In the genomic region with DNA sequence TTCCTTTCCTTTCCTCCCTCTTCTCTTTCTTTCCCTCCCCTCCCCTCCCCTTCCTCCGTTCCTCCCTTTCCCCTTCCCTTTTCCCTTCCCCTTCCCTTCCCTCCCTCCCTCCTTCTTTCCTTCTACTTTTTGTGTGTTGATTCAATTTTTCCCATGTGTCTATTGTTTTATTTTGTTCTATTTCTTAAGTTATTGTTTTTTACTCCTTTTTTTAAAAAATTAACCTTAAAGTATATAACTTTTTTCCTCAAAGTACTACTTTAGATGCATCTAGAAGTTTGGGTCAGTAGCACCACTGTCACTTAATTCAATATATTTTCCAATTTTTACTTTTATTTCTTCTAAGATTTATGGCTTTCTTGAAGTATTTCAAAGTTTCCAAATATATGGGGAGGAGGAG, we compare ENCODE assay signal across 33 cellular contexts.
DNase-seq lines count a peak whose midpoint lies in the region; ATAC-seq, FAIRE-seq and TF ChIP-seq lines count a peak whose summit lies in the region.
"Had no signal": no experiment of that assay in that cellular context is flagged by ENCODE, and none has a peak within 500 bp of the region (broad histone marks: within the 10 kb centered on the region; RNA-seq: fewer than 3 reads in every experiment).

No MANE protein-coding gene starts in this region.

- H3K27ac Mint-ChIP-seq in Calu3 (ENCODE audit: unreplicated experiment) = no peak overlapping the region
- H3K27ac Mint-ChIP-seq: B cell; CD14-positive monocyte; CD4-positive, alpha-beta memory T cell; CD4-positive, alpha-beta T cell; CD4-positive, CD25-positive, alpha-beta regulatory T cell; CD8-positive, alpha-beta memory T cell; CD8-positive, alpha-beta T cell had no signal

- no peak overlapping the region for H4K91ac ChIP-seq in IMR-90 (ENCODE audit: insufficient read depth, low read depth, low read length)

- H4K20me1 ChIP-seq in HepG2 (ENCODE audit: insufficient read depth, low read length) (no peaks in the 10 kb centered on the region), IMR-90 (ENCODE audit: insufficient read depth, low read length) (no peaks in the 10 kb centered on the region), K562 (replicated peaks; ENCODE audit: control insufficient read depth, insufficient read depth, low read length) (no peaks in the 10 kb centered on the region)
- H4K20me1 ChIP-seq: BLaER1; BLaER1 treated with 17β-estradiol and CSF1 and Interleukin-3, amounts not matched to agents 10 nM and 100 nM had no signal

- no peak overlapping the region for H2BK15ac ChIP-seq in IMR-90 (ENCODE audit: low read depth, low read length)

- no peak for ATAC-seq in HepG2
- no peak for ATAC-seq in right lobe of liver
- no peak for ATAC-seq in IMR-90 (ENCODE audit: low read depth)
- ATAC-seq in K562 = no peak
- ATAC-seq: A549; CD8-positive, alpha-beta T cell had no signal

- H3K9me3 ChIP-seq in HepG2 (ENCODE audit: low read length) (no peaks in the 10 kb centered on the region), right lobe of liver (no peaks in the 10 kb centered on the region), IMR-90 (ENCODE audit: control insufficient read depth, insufficient read depth, low read length) (peaks cover under 1% of the 10 kb centered on the region; the same call in 1 of the 2 replicates), K562 (replicated peaks; ENCODE audit: control insufficient read depth, insufficient read depth, low read depth, low read length) (no peaks in the 10 kb centered on the region)
- H3K9me3 ChIP-seq: BE2C, Caco-2 had no signal

- TF ChIP-seq POLR2A in HepG2 (IDR thresholded peaks at IDR 0.05; ENCODE audit: insufficient read depth in 1 of 2, low read depth in 2 of 2, low read length in 2 of 2) = no peak
- TF ChIP-seq POLR2A in right lobe of liver (IDR thresholded peaks at IDR 0.05) = no peak
- TF ChIP-seq POLR2A in IMR-90 (IDR thresholded peaks at IDR 0.05; ENCODE audit: low read depth, low read length) = no peak
- TF ChIP-seq POLR2A in K562 (conservative IDR thresholded peaks at IDR 0.05) = no peak

- FAIRE-seq in HepG2 (lab: Jason Lieb, UNC) (no peak), K562 (lab: Jason Lieb, UNC) (no peak)
- FAIRE-seq: A204.1, A549, D721Med had no signal

- peaks cover 0 to 3% of the 10 kb centered on the region in 2 experiments; a peak in 1 of 5 replicates for H3K27me3 ChIP-seq in HepG2 (ENCODE audit: control insufficient read depth in 1 of 2, insufficient read depth in 2 of 2, low read length in 2 of 2)
- no peaks in the 10 kb centered on the region for H3K27me3 ChIP-seq in right lobe of liver
- H3K27me3 ChIP-seq in IMR-90 (ENCODE audit: control insufficient read depth, insufficient read depth, low read length) = no peaks in the 10 kb centered on the region
- no peaks in the 10 kb centered on the region for H3K27me3 ChIP-seq in K562 (ENCODE audit: control insufficient read depth in 2 of 2, insufficient read depth in 2 of 2, low read length in 2 of 2)
- H3K27me3 ChIP-seq in dorsolateral prefrontal cortex = no peaks in the 10 kb centered on the region
- H3K27me3 ChIP-seq: BE2C; BLaER1; BLaER1 treated with 17β-estradiol and CSF1 and Interleukin-3, amounts not matched to agents 10 nM and 100 nM had no signal

- WGBS in HepG2 (ENCODE audit: low lambda C conversion rate) = 2% methylated on average over 1 of the region's 1 CpG
- 45% methylated on average over 1 of the region's 1 CpG for WGBS in right lobe of liver (ENCODE audit: insufficient coverage, low coverage, low lambda C conversion rate, missing lambda C conversion rate)
- no CpG with 5 or more reads among the region's 1 CpG for WGBS in IMR-90 (ENCODE audit: extremely low coverage in 2 of 2, insufficient read length in 1 of 2), 2 experiments
- WGBS in K562 (ENCODE audit: insufficient coverage, low coverage, missing lambda C conversion rate) = no CpG with 5 or more reads among the region's 1 CpG

- no peak overlapping the region for H3K23ac ChIP-seq in IMR-90 (ENCODE audit: low read depth, low read length)

- in situ Hi-C loops in HepG2 (cut with HindIII; ENCODE audit: extremely low pct_ligation_motif_present, low pct_unique_long_range_greater_than_20kb) (no loop called here), IMR-90 (cut with MboI; ENCODE audit: low sequenced_read_pairs) (no loop called here), K562 (cut with MboI) (no loop called here)

- no peak for TF ChIP-seq RAD21 in HepG2 (CRISPR knock-in tag; IDR thresholded peaks at IDR 0.05)
- no peak for TF ChIP-seq RAD21 in IMR-90 (IDR thresholded peaks at IDR 0.05; ENCODE audit: low read length)
- TF ChIP-seq RAD21 in K562 (CRISPR knock-in tag; conservative IDR thresholded peaks at IDR 0.05 in 1 of 2, IDR thresholded peaks at IDR 0.05 in 1 of 2) = no peak

- H3K27me3 Mint-ChIP-seq in Calu3 (ENCODE audit: unreplicated experiment) = peaks cover 13% of the 10 kb centered on the region

- BruUV-seq in HepG2 (replicated peaks; lab: Mats Ljungman, UMichigan) = no TSS peak
- no TSS peak for BruUV-seq in IMR-90 (replicated peaks; lab: Mats Ljungman, UMichigan)
- BruUV-seq in K562 (replicated peaks; lab: Mats Ljungman, UMichigan) = no TSS peak
- no TSS peak for BruUV-seq in Calu3 (replicated peaks; lab: Mats Ljungman, UMichigan)

- CTCF ChIA-PET in HepG2 (lab: Yijun Ruan, JAX; ENCODE audit: low intra/inter-chr PET ratio, low total read pairs) (no interaction called here), IMR-90 (lab: Yijun Ruan, JAX) (no interaction called here), K562 (lab: Yijun Ruan, JAX; ENCODE audit: low intra/inter-chr PET ratio) (no interaction called here), Calu3 (lab: Charles Lee) (no interaction called here)

- no peak overlapping the region for H3K4me2 ChIP-seq in HepG2 (ENCODE audit: low read depth, low read length)
- peak overlapping the region; percentile 25; the same call in 1 of the 2 replicates for H3K4me2 ChIP-seq in IMR-90 (ENCODE audit: low read depth, low read length)
- no peak overlapping the region for H3K4me2 ChIP-seq in K562 (ENCODE audit: insufficient read depth, low read length)
- H3K4me2 ChIP-seq: A549; BLaER1; BLaER1 treated with 17β-estradiol and CSF1 and Interleukin-3, amounts not matched to agents 10 nM and 100 nM had no signal

- DNase-seq in HepG2 (ENCODE audit: low spot score) = no peak
- no peak for DNase-seq in right lobe of liver
- no peak for DNase-seq in IMR-90
- no peak for DNase-seq in K562 (ENCODE audit: extremely low read depth in 1 of 4, low spot score in 3 of 4)
- no peak for DNase-seq in dorsolateral prefrontal cortex
- DNase-seq in Calu3 = no peak
- DNase-seq: 8988T; ACHN; AML-193; BE2C; C1 segment of cervical spinal cord; Caco-2; CD4-positive, alpha-beta memory T cell; CD4-positive, alpha-beta T cell; CD4-positive, CD25-positive, alpha-beta regulatory T cell; CD8-positive, alpha-beta memory T cell; CD8-positive, alpha-beta T cell; COR-L47; DMS 273 treated with DMSO at 0.1 percent for 48 hours; DMS153; DMS53; DMS79; DMS79 treated with DMSO at 0.1 percent for 48 hours; DND-41 had no signal

- H3K9ac ChIP-seq in HepG2 (ENCODE audit: insufficient read depth, low read depth, low read length) = no peak overlapping the region
- no peak overlapping the region for H3K9ac ChIP-seq in IMR-90 (ENCODE audit: low read depth, low read length)
- H3K9ac ChIP-seq in K562 (ENCODE audit: insufficient read depth in 1 of 2, low read depth in 2 of 2, low read length in 2 of 2) = no peak overlapping the region
- H3K9ac ChIP-seq: BLaER1; BLaER1 treated with 17β-estradiol and CSF1 and Interleukin-3, amounts not matched to agents 10 nM and 100 nM had no signal

- TF ChIP-seq CTCF in HepG2 (CRISPR knock-in tag; IDR thresholded peaks at IDR 0.05) (no peak), right lobe of liver (IDR thresholded peaks at IDR 0.05) (no peak), IMR-90 (conservative IDR thresholded peaks at IDR 0.05; ENCODE audit: low read depth, low read length) (no peak), K562 (IDR thresholded peaks at IDR 0.05 in 2 of 3, conservative IDR thresholded peaks at IDR 0.05 in 1 of 3; ENCODE audit: insufficient read depth in 2 of 3, low read depth in 1 of 3, low read length in 3 of 3) (no peak), dorsolateral prefrontal cortex (IDR thresholded peaks at IDR 0.05 in 54 of 56, conservative IDR thresholded peaks at IDR 0.05 in 2 of 56; ENCODE audit: low read depth in 1 of 56, partially characterized antibody in 56 of 56) (no peak), Calu3 (IDR thresholded peaks at IDR 0.05; ENCODE audit: unreplicated experiment) (no peak)

- no peaks in the 10 kb centered on the region for H3K36me3 ChIP-seq in HepG2 (replicated peaks in 1 of 2; ENCODE audit: control insufficient read depth in 1 of 2, insufficient read depth in 2 of 2, low read length in 2 of 2)
- no peaks in the 10 kb centered on the region for H3K36me3 ChIP-seq in right lobe of liver
- H3K36me3 ChIP-seq in IMR-90 (ENCODE audit: control insufficient read depth, insufficient read depth, low read length) = no peaks in the 10 kb centered on the region
- no peaks in the 10 kb centered on the region for H3K36me3 ChIP-seq in K562 (ENCODE audit: control insufficient read depth, insufficient read depth, low read length)
- H3K36me3 ChIP-seq: BE2C; BLaER1; BLaER1 treated with 17β-estradiol and CSF1 and Interleukin-3, amounts not matched to agents 10 nM and 100 nM had no signal

- no peaks in the 10 kb centered on the region; the same call in 1 of the 2 replicates for H3K9me1 ChIP-seq in IMR-90 (ENCODE audit: insufficient read depth, low read length)
- H3K9me1 ChIP-seq in K562 (ENCODE audit: control insufficient read depth, insufficient read depth, low read length) = no peaks in the 10 kb centered on the region

- H3K4me1 Mint-ChIP-seq in Calu3 (ENCODE audit: low read depth, unreplicated experiment) = peaks cover 9% of the 10 kb centered on the region
- H3K4me1 Mint-ChIP-seq: B cell; CD14-positive monocyte; CD4-positive, alpha-beta memory T cell; CD4-positive, CD25-positive, alpha-beta regulatory T cell; CD8-positive, alpha-beta memory T cell had no signal

- H4K8ac ChIP-seq in IMR-90 (ENCODE audit: low read depth in 2 of 2, low read length in 2 of 2) = no peak overlapping the region; a peak in 2 of 4 replicates

- no peak overlapping the region for H3K14ac ChIP-seq in IMR-90 (replicated peaks; ENCODE audit: low read depth, low read length)

- no peak overlapping the region for H2AFZ ChIP-seq in HepG2 (ENCODE audit: low read length)
- H2AFZ ChIP-seq in IMR-90 (replicated peaks; ENCODE audit: low read length, poor library complexity) = no peak overlapping the region
- no peak overlapping the region for H2AFZ ChIP-seq in K562 (ENCODE audit: low read depth, low read length)

- no peak overlapping the region for H3K56ac ChIP-seq in IMR-90 (ENCODE audit: extremely low read depth, insufficient read depth, low read length)

- H3K4me1 ChIP-seq in HepG2 (ENCODE audit: insufficient read depth, low read length) (no peaks in the 10 kb centered on the region), right lobe of liver (no peaks in the 10 kb centered on the region), IMR-90 (ENCODE audit: control insufficient read depth, insufficient read depth, low read length) (no peaks in the 10 kb centered on the region), K562 (replicated peaks in 1 of 2; ENCODE audit: control insufficient read depth in 2 of 2, insufficient read depth in 2 of 2, low read length in 2 of 2) (no peaks in the 10 kb centered on the region)
- H3K4me1 ChIP-seq: A549; BE2C; BLaER1; BLaER1 treated with 17β-estradiol and CSF1 and Interleukin-3, amounts not matched to agents 10 nM and 100 nM; Caco-2 had no signal

- no peak overlapping the region for H3K27ac ChIP-seq in HepG2 (ENCODE audit: extremely low read length, insufficient read depth, low read length)
- H3K27ac ChIP-seq in right lobe of liver = no peak overlapping the region
- H3K27ac ChIP-seq in IMR-90 (ENCODE audit: insufficient read depth, low read length) = peak overlapping the region; percentile 45; the same call in 1 of the 2 replicates
- no peak overlapping the region for H3K27ac ChIP-seq in K562 (ENCODE audit: extremely low read depth, low read depth, low read length)
- no peak overlapping the region for H3K27ac ChIP-seq in dorsolateral prefrontal cortex
- H3K27ac ChIP-seq: 22Rv1; A549; BLaER1; BLaER1 treated with 17β-estradiol and CSF1 and Interleukin-3, amounts not matched to agents 10 nM and 100 nM; C4-2B had no signal

- no peak overlapping the region for H4K5ac ChIP-seq in IMR-90 (ENCODE audit: low read depth, low read length)

- H3K79me2 ChIP-seq in HepG2 (ENCODE audit: insufficient read depth, low read length) (no peaks in the 10 kb centered on the region), K562 (ENCODE audit: control insufficient read depth, insufficient read depth, low read length) (no peaks in the 10 kb centered on the region)

- dilution Hi-C loops in IMR-90 (cut with HindIII; ENCODE audit: low sequenced_read_pairs, unreplicated experiment) = no loop called here

- H2AK5ac ChIP-seq in IMR-90 (ENCODE audit: low read depth, low read length) = no peak overlapping the region

- no peak overlapping the region for H2BK120ac ChIP-seq in IMR-90 (ENCODE audit: low read depth, low read length)

- no peak overlapping the region for H3K4ac ChIP-seq in IMR-90 (ENCODE audit: low read depth, low read length)

- no peak overlapping the region for H3K4me3 Mint-ChIP-seq in Calu3 (ENCODE audit: low read depth, unreplicated experiment)
- H3K4me3 Mint-ChIP-seq: B cell; CD14-positive monocyte; CD4-positive, alpha-beta memory T cell; CD4-positive, alpha-beta T cell; CD4-positive, CD25-positive, alpha-beta regulatory T cell; CD8-positive, alpha-beta memory T cell; CD8-positive, alpha-beta T cell had no signal

- H3K4me3 ChIP-seq in HepG2 (replicated peaks in 1 of 3; ENCODE audit: insufficient read depth in 1 of 3, low read depth in 2 of 3, low read length in 3 of 3) (no peak overlapping the region), right lobe of liver (no peak overlapping the region), IMR-90 (ENCODE audit: insufficient read depth, low read depth, low read length) (no peak overlapping the region), K562 (no peak overlapping the region), dorsolateral prefrontal cortex (no peak overlapping the region)
- H3K4me3 ChIP-seq: A549; BLaER1; BLaER1 treated with 17β-estradiol and CSF1 and Interleukin-3, amounts not matched to agents 10 nM and 100 nM had no signal

- TF ChIP-seq EP300 in HepG2 (IDR thresholded peaks at IDR 0.05; ENCODE audit: low read depth in 2 of 2, low read length in 2 of 2) = no peak
- no peak for TF ChIP-seq EP300 in HepG2 (CRISPR knock-in tag; IDR thresholded peaks at IDR 0.05; ENCODE audit: borderline replicate concordance)
- TF ChIP-seq EP300 in K562 (IDR thresholded peaks at IDR 0.05; ENCODE audit: low read length) = no peak

- POLR2A ChIA-PET in HepG2 (lab: Yijun Ruan, JAX) = no interaction called here
- POLR2A ChIA-PET in IMR-90 (lab: Charles Lee; ENCODE audit: unreplicated experiment) = no interaction called here
- POLR2A ChIA-PET in K562 (lab: Yijun Ruan, JAX) = interaction anchor here (0.5 kb wide), 1 partner anchor 203 kb away, joined by 3 read pairs; no protein-coding TSS in a partner anchor

- H2AK9ac ChIP-seq in IMR-90 (replicated peaks; ENCODE audit: low read depth, low read length, poor library complexity) = no peak overlapping the region

- no peaks in the 10 kb centered on the region for H3K79me1 ChIP-seq in IMR-90 (ENCODE audit: low read depth in 1 of 2, low read length in 2 of 2)

- no peaks in the 10 kb centered on the region for H3K36me3 Mint-ChIP-seq in Calu3 (ENCODE audit: insufficient read depth, unreplicated experiment)
- H3K36me3 Mint-ChIP-seq: CD14-positive monocyte; CD4-positive, CD25-positive, alpha-beta regulatory T cell; CD8-positive, alpha-beta T cell had no signal

- intact Hi-C loops in HepG2 (cut with micrococcal nuclease; ENCODE audit: unreplicated experiment) = no loop called here
- intact Hi-C loops in right lobe of liver (cut with DNase I) = no loop called here
- intact Hi-C loops in IMR-90 (cut with micrococcal nuclease) = no loop called here
- intact Hi-C loops in K562 (cut with micrococcal nuclease) = no loop called here
- intact Hi-C loops in dorsolateral prefrontal cortex (cut with DNase I) = no loop called here
- intact Hi-C loops in Calu3 (cut with micrococcal nuclease; ENCODE audit: unreplicated experiment) = no loop called here

- no peaks in the 10 kb centered on the region for H3K9me3 Mint-ChIP-seq in Calu3 (ENCODE audit: low read depth, unreplicated experiment)

- no peak overlapping the region for H2BK20ac ChIP-seq in IMR-90 (ENCODE audit: low read depth, low read length)

- H3K18ac ChIP-seq in IMR-90 (ENCODE audit: low read depth, low read length) = peak overlapping the region; percentile 50; the same call in 1 of the 2 replicates

- H2BK5ac ChIP-seq in IMR-90 (ENCODE audit: low read depth, low read length, poor library complexity, severe bottlenecking) = peak overlapping the region; percentile 75
